Comparison of ENCODE assay signal across 26 cellular contexts in the genomic region with DNA sequence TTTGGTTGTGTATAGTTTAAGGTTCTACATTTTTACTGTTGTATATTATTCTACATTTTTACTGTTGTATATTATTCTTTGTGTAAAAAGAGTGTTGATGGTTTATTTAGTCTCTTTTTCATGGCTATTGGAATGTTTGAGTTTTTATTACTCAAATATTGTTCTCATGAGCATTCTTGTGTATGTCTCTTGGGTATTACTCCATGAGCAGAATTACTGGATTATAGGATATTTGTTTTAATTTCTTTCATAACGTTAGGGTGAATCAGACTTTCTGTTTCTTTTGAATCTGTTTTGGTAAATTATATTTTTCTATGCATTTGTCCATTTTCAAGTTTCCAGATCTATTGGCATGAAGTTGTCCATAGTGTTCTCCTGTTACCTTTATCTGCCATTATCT.
"Had no signal": no experiment of that assay in that cellular context is flagged by ENCODE, and none has a peak within 500 bp of the region (broad histone marks: within the 10 kb centered on the region; RNA-seq: fewer than 3 reads in every experiment).

No MANE protein-coding gene starts in this region.

- ATAC-seq: activated T-cell treated with anti-CD3 and anti-CD28 coated beads, Interleukin-2, amount 50 U/mL, for 72 hours; effector memory CD8-positive, alpha-beta T cell; esophagus mucosa; left lobe of liver; lower lobe of right lung; sciatic nerve had no signal

- H3K4me2 ChIP-seq: smooth muscle cell had no signal

- H3K27ac ChIP-seq: dorsolateral prefrontal cortex, lower lobe of right lung, stomach, uterus had no signal

- H3K9me3 ChIP-seq: lower lobe of right lung, stomach, uterus had no signal

- H3K36me3 ChIP-seq: lower lobe of right lung, stomach, uterus had no signal

- H3K27me3 Mint-ChIP-seq: activated CD4-positive, alpha-beta memory T cell treated with anti-CD3 and anti-CD28 coated beads for 36 hours; activated naive CD4-positive, alpha-beta T cell treated with anti-CD3 and anti-CD28 coated beads, Interleukin-2, amount 50 U/mL, for 24 hours; stimulated activated memory B cell treated with anti-CD40 and anti-IgM and Interleukin-4, amounts not matched to agents 10 μg/mL and 1 μg/mL and 100 μg/mL, for 72 hours had no signal

- H3K4me3 Mint-ChIP-seq: activated CD4-positive, alpha-beta memory T cell treated with anti-CD3 and anti-CD28 coated beads for 36 hours; activated naive CD4-positive, alpha-beta T cell treated with anti-CD3 and anti-CD28 coated beads, Interleukin-2, amount 50 U/mL, for 24 hours; activated T-cell treated with anti-CD3 and anti-CD28 coated beads, Interleukin-2, amount 50 U/mL, for 72 hours; brain; effector memory CD8-positive, alpha-beta T cell; naive B cell; stimulated activated memory B cell treated with anti-CD40 and anti-IgM and Interleukin-4, amounts not matched to agents 10 μg/mL and 1 μg/mL and 100 μg/mL, for 72 hours had no signal

- H3K4me1 ChIP-seq: lower lobe of right lung, stomach, uterus had no signal

- DNase-seq: activated CD4-positive, alpha-beta memory T cell treated with anti-CD3 and anti-CD28 coated beads for 36 hours; activated CD4-positive, alpha-beta T cell treated with anti-CD3 and anti-CD28 coated beads for 48 hours; activated gamma-delta T cell; activated T-cell treated with anti-CD3 and anti-CD28 coated beads, Interleukin-2, amount 50 U/mL, for 72 hours; aorta; caudate nucleus; dorsolateral prefrontal cortex; effector memory CD8-positive, alpha-beta T cell; foreskin melanocyte; glutamatergic neuron; lower lobe of right lung; mesendoderm; naive B cell; occipital lobe; stimulated activated CD4-positive, alpha-beta T cell treated with anti-CD3 and anti-CD28 coated beads, Interleukin-15, amount 100 ng/mL, for 24 hours; stomach; T-helper 2 cell; trophoblast cell; uterus had no signal

- H3K27me3 ChIP-seq: dorsolateral prefrontal cortex, stomach, uterus had no signal

- H3K9me3 Mint-ChIP-seq: activated CD4-positive, alpha-beta memory T cell treated with anti-CD3 and anti-CD28 coated beads for 36 hours; activated naive CD4-positive, alpha-beta T cell treated with anti-CD3 and anti-CD28 coated beads, Interleukin-2, amount 50 U/mL, for 24 hours; effector memory CD8-positive, alpha-beta T cell had no signal

- H3K36me3 Mint-ChIP-seq: activated CD4-positive, alpha-beta memory T cell treated with anti-CD3 and anti-CD28 coated beads for 36 hours; activated naive CD4-positive, alpha-beta T cell treated with anti-CD3 and anti-CD28 coated beads, Interleukin-2, amount 50 U/mL, for 24 hours; brain; naive B cell; stimulated activated memory B cell treated with anti-CD40 and anti-IgM and Interleukin-4, amounts not matched to agents 10 μg/mL and 1 μg/mL and 100 μg/mL, for 72 hours had no signal

- H3K4me1 Mint-ChIP-seq: activated naive CD4-positive, alpha-beta T cell treated with anti-CD3 and anti-CD28 coated beads, Interleukin-2, amount 50 U/mL, for 24 hours; brain; naive B cell; stimulated activated memory B cell treated with anti-CD40 and anti-IgM and Interleukin-4, amounts not matched to agents 10 μg/mL and 1 μg/mL and 100 μg/mL, for 72 hours had no signal

- H3K27ac Mint-ChIP-seq: activated CD4-positive, alpha-beta memory T cell treated with anti-CD3 and anti-CD28 coated beads for 36 hours; activated naive CD4-positive, alpha-beta T cell treated with anti-CD3 and anti-CD28 coated beads, Interleukin-2, amount 50 U/mL, for 24 hours; activated T-cell treated with anti-CD3 and anti-CD28 coated beads, Interleukin-2, amount 50 U/mL, for 72 hours; brain; effector memory CD8-positive, alpha-beta T cell; stimulated activated memory B cell treated with anti-CD40 and anti-IgM and Interleukin-4, amounts not matched to agents 10 μg/mL and 1 μg/mL and 100 μg/mL, for 72 hours had no signal

- H3K4me3 ChIP-seq: dorsolateral prefrontal cortex, lower lobe of right lung, smooth muscle cell, stomach, uterus had no signal
